Comparison of ENCODE assay signal across 1 cellular context in the genomic region with DNA sequence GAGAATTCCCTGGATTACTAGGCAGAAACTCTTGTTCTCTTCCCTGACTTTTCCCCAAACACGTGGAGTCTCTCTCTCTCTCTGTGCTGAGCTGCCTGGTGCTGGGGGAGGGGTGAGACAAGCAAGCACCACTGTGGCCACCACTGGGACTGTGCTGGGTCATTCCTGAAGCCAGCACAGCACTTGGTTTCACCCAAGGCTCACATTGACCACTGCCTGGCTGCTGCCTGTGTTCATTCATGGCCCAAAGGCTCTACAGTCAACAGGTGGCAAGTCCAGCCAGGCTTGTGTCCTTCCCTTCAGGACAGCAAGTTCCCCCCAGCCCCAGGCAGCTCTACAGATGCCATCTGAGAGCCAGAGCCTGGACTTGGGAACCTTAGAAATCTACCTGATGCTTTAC.
TF ChIP-seq lines count a peak whose summit lies in the region.

No MANE protein-coding gene starts in this region.

TF ChIP-seq in HepG2, 621 proteins besides CTCF, POLR2A, EP300 and RAD21 (continued from another document):
- TF ChIP-seq, protein P1, sequence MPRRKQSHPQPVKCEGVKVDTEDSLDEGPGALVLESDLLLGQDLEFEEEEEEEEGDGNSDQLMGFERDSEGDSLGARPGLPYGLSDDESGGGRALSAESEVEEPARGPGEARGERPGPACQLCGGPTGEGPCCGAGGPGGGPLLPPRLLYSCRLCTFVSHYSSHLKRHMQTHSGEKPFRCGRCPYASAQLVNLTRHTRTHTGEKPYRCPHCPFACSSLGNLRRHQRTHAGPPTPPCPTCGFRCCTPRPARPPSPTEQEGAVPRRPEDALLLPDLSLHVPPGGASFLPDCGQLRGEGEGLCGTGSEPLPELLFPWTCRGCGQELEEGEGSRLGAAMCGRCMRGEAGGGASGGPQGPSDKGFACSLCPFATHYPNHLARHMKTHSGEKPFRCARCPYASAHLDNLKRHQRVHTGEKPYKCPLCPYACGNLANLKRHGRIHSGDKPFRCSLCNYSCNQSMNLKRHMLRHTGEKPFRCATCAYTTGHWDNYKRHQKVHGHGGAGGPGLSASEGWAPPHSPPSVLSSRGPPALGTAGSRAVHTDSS (CRISPR knock-in tag; conservative IDR thresholded peaks at IDR 0.05), result no peak
- TF ChIP-seq, protein P2, sequence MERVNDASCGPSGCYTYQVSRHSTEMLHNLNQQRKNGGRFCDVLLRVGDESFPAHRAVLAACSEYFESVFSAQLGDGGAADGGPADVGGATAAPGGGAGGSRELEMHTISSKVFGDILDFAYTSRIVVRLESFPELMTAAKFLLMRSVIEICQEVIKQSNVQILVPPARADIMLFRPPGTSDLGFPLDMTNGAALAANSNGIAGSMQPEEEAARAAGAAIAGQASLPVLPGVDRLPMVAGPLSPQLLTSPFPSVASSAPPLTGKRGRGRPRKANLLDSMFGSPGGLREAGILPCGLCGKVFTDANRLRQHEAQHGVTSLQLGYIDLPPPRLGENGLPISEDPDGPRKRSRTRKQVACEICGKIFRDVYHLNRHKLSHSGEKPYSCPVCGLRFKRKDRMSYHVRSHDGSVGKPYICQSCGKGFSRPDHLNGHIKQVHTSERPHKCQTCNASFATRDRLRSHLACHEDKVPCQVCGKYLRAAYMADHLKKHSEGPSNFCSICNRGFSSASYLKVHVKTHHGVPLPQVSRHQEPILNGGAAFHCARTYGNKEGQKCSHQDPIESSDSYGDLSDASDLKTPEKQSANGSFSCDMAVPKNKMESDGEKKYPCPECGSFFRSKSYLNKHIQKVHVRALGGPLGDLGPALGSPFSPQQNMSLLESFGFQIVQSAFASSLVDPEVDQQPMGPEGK (CRISPR knock-in tag; IDR thresholded peaks at IDR 0.05), result no peak
- no peak for TF ChIP-seq SMC3 (IDR thresholded peaks at IDR 0.05; ENCODE audit: low read length)
- TF ChIP-seq, protein P3, sequence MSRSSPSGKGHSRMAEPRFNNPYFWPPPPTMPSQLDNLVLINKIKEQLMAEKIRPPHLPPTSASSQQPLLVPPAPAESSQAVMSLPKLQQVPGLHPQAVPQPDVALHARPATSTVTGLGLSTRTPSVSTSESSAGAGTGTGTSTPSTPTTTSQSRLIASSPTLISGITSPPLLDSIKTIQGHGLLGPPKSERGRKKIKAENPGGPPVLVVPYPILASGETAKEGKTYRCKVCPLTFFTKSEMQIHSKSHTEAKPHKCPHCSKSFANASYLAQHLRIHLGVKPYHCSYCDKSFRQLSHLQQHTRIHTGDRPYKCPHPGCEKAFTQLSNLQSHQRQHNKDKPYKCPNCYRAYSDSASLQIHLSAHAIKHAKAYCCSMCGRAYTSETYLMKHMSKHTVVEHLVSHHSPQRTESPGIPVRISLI (CRISPR knock-in tag; IDR thresholded peaks at IDR 0.05; ENCODE audit: borderline replicate concordance), result no peak
- no peak for TF ChIP-seq PPARG (CRISPR knock-in tag; conservative IDR thresholded peaks at IDR 0.05)
- no peak for TF ChIP-seq NONO (IDR thresholded peaks at IDR 0.05)
- TF ChIP-seq NONO (CRISPR knock-in tag; conservative IDR thresholded peaks at IDR 0.05), result no peak
- TF ChIP-seq HOXA7 (CRISPR knock-in tag; IDR thresholded peaks at IDR 0.05), result no peak
- TF ChIP-seq MED1 (CRISPR knock-in tag; IDR thresholded peaks at IDR 0.05), result no peak
- no peak for TF ChIP-seq ZNF629 (CRISPR knock-in tag; conservative IDR thresholded peaks at IDR 0.05)
